In genomic region chr15:100570282-100570681, GRCh38 we compare ENCODE assay signal across 13 cellular contexts. TPM values are rescaled to one million over a fixed set of nuclear protein-coding genes. Genes with fewer than 3 reads are reported as not detected.
DNase-seq lines count a peak whose midpoint lies in the region; ATAC-seq lines count a peak whose summit lies in the region.
"Had no signal": no experiment of that assay in that cellular context is flagged by ENCODE, and none has a peak within 500 bp of the region (broad histone marks: within the 10 kb centered on the region; RNA-seq: fewer than 3 reads in every experiment).

No MANE protein-coding gene starts in this region.

- H3K36me3 Mint-ChIP-seq in activated naive CD8-positive, alpha-beta T cell treated with anti-CD3 and anti-CD28 coated beads, Interleukin-2, amount 10 ng/mL, durations not matched to agents 7 days and 5 days: peaks cover 24% of the 10 kb centered on the region

- POLR2A ChIA-PET in activated naive CD8-positive, alpha-beta T cell treated with anti-CD3 and anti-CD28 coated beads, Interleukin-2, amount 10 ng/mL, durations not matched to agents 7 days and 5 days (lab: Charles Lee): interaction anchor here (0.9 to 1.5 kb wide), 3 partner anchors 26 to 232 kb away, joined by 3 to 7 read pairs (median 5); no protein-coding TSS in a partner anchor

- peak; percentile 16 for ATAC-seq in GM18858 (IDR thresholded peaks at IDR 0.05; ENCODE audit: unreplicated experiment)
- peak; percentile 23 for ATAC-seq in HG03196 (IDR thresholded peaks at IDR 0.05; ENCODE audit: unreplicated experiment)
- ATAC-seq in activated naive CD8-positive, alpha-beta T cell treated with anti-CD3 and anti-CD28 coated beads, Interleukin-2, amount 10 ng/mL, durations not matched to agents 7 days and 5 days (ENCODE audit: low read depth): no peak
- ATAC-seq: stimulated activated memory B cell treated with anti-CD40 and anti-IgM and Interleukin-4, amounts not matched to agents 10 μg/mL and 1 μg/mL and 100 μg/mL, for 72 hours had no signal

- peak overlapping the region; percentile 23 for H3K4me3 Mint-ChIP-seq in activated naive CD8-positive, alpha-beta T cell treated with anti-CD3 and anti-CD28 coated beads, Interleukin-2, amount 10 ng/mL, durations not matched to agents 7 days and 5 days
- H3K4me3 Mint-ChIP-seq: stimulated activated memory B cell treated with anti-CD40 and anti-IgM and Interleukin-4, amounts not matched to agents 10 μg/mL and 1 μg/mL and 100 μg/mL, for 72 hours had no signal

- H3K27ac Mint-ChIP-seq in activated naive CD8-positive, alpha-beta T cell treated with anti-CD3 and anti-CD28 coated beads, Interleukin-2, amount 10 ng/mL, durations not matched to agents 7 days and 5 days: peak overlapping the region; percentile 75
- H3K27ac Mint-ChIP-seq: stimulated activated memory B cell treated with anti-CD40 and anti-IgM and Interleukin-4, amounts not matched to agents 10 μg/mL and 1 μg/mL and 100 μg/mL, for 72 hours had no signal

- peaks cover 21% of the 10 kb centered on the region for H3K4me1 Mint-ChIP-seq in activated naive CD8-positive, alpha-beta T cell treated with anti-CD3 and anti-CD28 coated beads, Interleukin-2, amount 10 ng/mL, durations not matched to agents 7 days and 5 days
- H3K4me1 Mint-ChIP-seq: stimulated activated memory B cell treated with anti-CD40 and anti-IgM and Interleukin-4, amounts not matched to agents 10 μg/mL and 1 μg/mL and 100 μg/mL, for 72 hours had no signal

- H3K9me3 Mint-ChIP-seq in activated naive CD8-positive, alpha-beta T cell treated with anti-CD3 and anti-CD28 coated beads, Interleukin-2, amount 10 ng/mL, durations not matched to agents 7 days and 5 days: no peaks in the 10 kb centered on the region
- H3K9me3 Mint-ChIP-seq: stimulated activated memory B cell treated with anti-CD40 and anti-IgM and Interleukin-4, amounts not matched to agents 10 μg/mL and 1 μg/mL and 100 μg/mL, for 72 hours had no signal

- DNase-seq in AG20443 (ENCODE audit: low spot score) (peak; percentile 29), GM19240 (ENCODE audit: insufficient read length, low spot score) (no peak), MV-4-11 (lab: John Stamatoyannopoulos, UW) (no peak), NCI-H146 treated with DMSO at 0.1 percent for 48 hours (lab: John Stamatoyannopoulos, UW; ENCODE audit: unreplicated experiment) (no peak), NCI-H2227 treated with DMSO at 0.1 percent for 48 hours (lab: John Stamatoyannopoulos, UW) (no peak)
- DNase-seq in activated naive CD8-positive, alpha-beta T cell treated with anti-CD3 and anti-CD28 coated beads, Interleukin-2, amount 10 ng/mL, durations not matched to agents 7 days and 5 days: no peak
- DNase-seq: activated T-cell treated with anti-CD3 and anti-CD28 coated beads, Interleukin-2, amount 50 U/mL, for 1 hour; foreskin melanocyte; NCI-H1092 treated with DMSO at 0.1 percent for 48 hours; stimulated activated CD4-positive, alpha-beta T cell treated with anti-CD3 and anti-CD28 coated beads, Interleukin-15, amount 100 ng/mL, for 24 hours had no signal

- H3K27me3 Mint-ChIP-seq in activated naive CD8-positive, alpha-beta T cell treated with anti-CD3 and anti-CD28 coated beads, Interleukin-2, amount 10 ng/mL, durations not matched to agents 7 days and 5 days: no peaks in the 10 kb centered on the region
- H3K27me3 Mint-ChIP-seq: stimulated activated memory B cell treated with anti-CD40 and anti-IgM and Interleukin-4, amounts not matched to agents 10 μg/mL and 1 μg/mL and 100 μg/mL, for 72 hours had no signal

RNA-seq across cellular contexts. Expression of gene LINS1, which starts 31.7 kb away (rescaled TPM):
- total RNA-seq in activated naive CD8-positive, alpha-beta T cell treated with anti-CD3 and anti-CD28 coated beads, Interleukin-2, amount 10 ng/mL, durations not matched to agents 7 days and 5 days: 10 to 100 TPM; 38.6 to 43.4 TPM

RNA-seq across cellular contexts. Expression of gene ASB7, which starts 32.1 kb away (rescaled TPM):
- total RNA-seq in activated naive CD8-positive, alpha-beta T cell treated with anti-CD3 and anti-CD28 coated beads, Interleukin-2, amount 10 ng/mL, durations not matched to agents 7 days and 5 days: 10 to 100 TPM; 21.1 to 21.5 TPM

RNA-seq across cellular contexts. Expression of gene CERS3, which starts 41.5 kb away (rescaled TPM):
- total RNA-seq in activated naive CD8-positive, alpha-beta T cell treated with anti-CD3 and anti-CD28 coated beads, Interleukin-2, amount 10 ng/mL, durations not matched to agents 7 days and 5 days: under 1 TPM; 0.34 to 0.44 TPM
